8 cellular contexts compared by ENCODE assay signal in genomic region chr3:111737712-111738097, GRCh38.
A peak's percentile ranks its signal among the peaks of the same experiment; 100 is the strongest.
DNase-seq lines count a peak whose midpoint lies in the region; ATAC-seq and TF ChIP-seq lines count a peak whose summit lies in the region.

No MANE protein-coding gene starts in this region.

- POLR2A ChIA-PET in naive thymus-derived CD8-positive, alpha-beta T cell (lab: Charles Lee): no interaction called here

- H3K4me1 Mint-ChIP-seq in stimulated activated naive CD8-positive, alpha-beta T cell treated with anti-CD3 and anti-CD28 coated beads, Interleukin-15, Interleukin-2, amounts not matched to agents 100 ng/mL and 50 ng/mL, for 24 hours (ENCODE audit: low read depth): peaks cover 30% of the 10 kb centered on the region
- H3K4me1 Mint-ChIP-seq in immature natural killer cell: peaks cover 22 to 28% of the 10 kb centered on the region in 2 donors
- peaks cover 0 to 4% (median 0%) of the 10 kb centered on the region in 4 donors for H3K4me1 Mint-ChIP-seq in naive thymus-derived CD8-positive, alpha-beta T cell

- H3K9me3 Mint-ChIP-seq in stimulated activated naive CD8-positive, alpha-beta T cell treated with anti-CD3 and anti-CD28 coated beads, Interleukin-15, Interleukin-2, amounts not matched to agents 100 ng/mL and 50 ng/mL, for 24 hours: no peaks in the 10 kb centered on the region
- no peaks in the 10 kb centered on the region for H3K9me3 Mint-ChIP-seq in immature natural killer cell
- no peaks in the 10 kb centered on the region for H3K9me3 Mint-ChIP-seq in naive thymus-derived CD8-positive, alpha-beta T cell

- H3K4me1 ChIP-seq in vagina: peaks cover 33% of the 10 kb centered on the region

- ATAC-seq in stimulated activated naive CD8-positive, alpha-beta T cell treated with anti-CD3 and anti-CD28 coated beads, Interleukin-15, Interleukin-2, amounts not matched to agents 100 U/mL and 50 U/mL, for 24 hours: no peak
- ATAC-seq in naive thymus-derived CD8-positive, alpha-beta T cell: no peak

- TF ChIP-seq POLR2A in vagina (IDR thresholded peaks at IDR 0.05): no peak

- no peak for TF ChIP-seq CTCF in vagina (IDR thresholded peaks at IDR 0.05)

- peaks cover 8% of the 10 kb centered on the region for H3K36me3 Mint-ChIP-seq in stimulated activated naive CD8-positive, alpha-beta T cell treated with anti-CD3 and anti-CD28 coated beads, Interleukin-15, Interleukin-2, amounts not matched to agents 100 ng/mL and 50 ng/mL, for 24 hours (ENCODE audit: low read depth)
- peaks cover 4 to 31% (median 25%) of the 10 kb centered on the region in 3 donors for H3K36me3 Mint-ChIP-seq in immature natural killer cell
- H3K36me3 Mint-ChIP-seq in naive thymus-derived CD8-positive, alpha-beta T cell: peaks cover 3 to 15% (median 10%) of the 10 kb centered on the region in 3 donors

- peak overlapping the region; percentile 10 for H3K27ac Mint-ChIP-seq in stimulated activated naive CD8-positive, alpha-beta T cell treated with anti-CD3 and anti-CD28 coated beads, Interleukin-15, Interleukin-2, amounts not matched to agents 100 ng/mL and 50 ng/mL, for 24 hours
- H3K27ac Mint-ChIP-seq in immature natural killer cell: peak overlapping the region in 4 of 6 donors; percentile 7 to 76 (median 22)
- peak overlapping the region in 1 of 10 donors; percentile 53 for H3K27ac Mint-ChIP-seq in naive thymus-derived CD8-positive, alpha-beta T cell

- H3K27me3 ChIP-seq in vagina: no peaks in the 10 kb centered on the region

- H3K27ac ChIP-seq in vagina: peak overlapping the region; percentile 64

- H3K4me3 Mint-ChIP-seq in stimulated activated naive CD8-positive, alpha-beta T cell treated with anti-CD3 and anti-CD28 coated beads, Interleukin-15, Interleukin-2, amounts not matched to agents 100 ng/mL and 50 ng/mL, for 24 hours: no peak overlapping the region
- H3K4me3 Mint-ChIP-seq in immature natural killer cell: peak overlapping the region in 2 of 5 donors; percentile 23 to 65
- no peak overlapping the region for H3K4me3 Mint-ChIP-seq in naive thymus-derived CD8-positive, alpha-beta T cell

- no peak overlapping the region for H3K4me3 ChIP-seq in vagina

- H3K27me3 Mint-ChIP-seq in stimulated activated naive CD8-positive, alpha-beta T cell treated with anti-CD3 and anti-CD28 coated beads, Interleukin-15, Interleukin-2, amounts not matched to agents 100 ng/mL and 50 ng/mL, for 24 hours: no peaks in the 10 kb centered on the region
- H3K27me3 Mint-ChIP-seq in immature natural killer cell (ENCODE audit: low read depth in 3 of 3): no peaks in the 10 kb centered on the region
- no peaks in the 10 kb centered on the region for H3K27me3 Mint-ChIP-seq in naive thymus-derived CD8-positive, alpha-beta T cell

- H3K36me3 ChIP-seq in vagina: no peaks in the 10 kb centered on the region

- intact Hi-C loops in vagina (cut with DNase I): loop anchor here (10.0 kb wide), 1 partner anchor 67 kb away; no protein-coding TSS in a partner anchor

- no peaks in the 10 kb centered on the region for H3K9me3 ChIP-seq in vagina

- no peak for DNase-seq in stimulated activated naive CD8-positive, alpha-beta T cell treated with anti-CD3 and anti-CD28 coated beads, Interleukin-15, Interleukin-2, amounts not matched to agents 100 U/mL and 50 U/mL, for 24 hours
- peak; percentile 74 for DNase-seq in NCI-H2196 treated with DMSO at 0.1 percent for 48 hours (lab: John Stamatoyannopoulos, UW; ENCODE audit: unreplicated experiment)
- peak in 1 of 3 donors; percentile 20 for DNase-seq in immature natural killer cell
- DNase-seq in vagina (ENCODE audit: extremely low spot score in 2 of 2): no peak
- DNase-seq in stimulated activated naive CD4-positive, alpha-beta T cell (lab: John Stamatoyannopoulos, UW): no peak
- no peak for DNase-seq in naive thymus-derived CD8-positive, alpha-beta T cell
- DNase-seq in D341Med (ENCODE audit: low spot score): no peak
